In genomic region chr3:59575113-59576001, GRCh38 we compare ENCODE assay signal across 8 cellular contexts.
DNase-seq lines count a peak whose midpoint lies in the region; FAIRE-seq and TF ChIP-seq lines count a peak whose summit lies in the region.

No MANE protein-coding gene starts in this region.

- H3K4me2 ChIP-seq in MM.1S (ENCODE audit: low read depth, low read length): peak overlapping the region; percentile 35; the same call in 1 of the 2 replicates
- H3K4me2 ChIP-seq in trophoblast cell (ENCODE audit: low read length): no peak overlapping the region

- H4K12ac ChIP-seq in trophoblast cell (ENCODE audit: low read depth, low read length): no peak overlapping the region

- peaks cover 19% of the 10 kb centered on the region for H3K27me3 Mint-ChIP-seq in type B pancreatic cell

- H3K14ac ChIP-seq in trophoblast cell (ENCODE audit: low read length): no peak overlapping the region

- no peak overlapping the region for H3K4ac ChIP-seq in trophoblast cell (ENCODE audit: low read depth, low read length)

- TF ChIP-seq CTCF in MM.1S (IDR thresholded peaks at IDR 0.05; ENCODE audit: low read length): peak; percentile 96
- peak; percentile 98 for TF ChIP-seq CTCF in type B pancreatic cell (conservative IDR thresholded peaks at IDR 0.05)

- H2BK5ac ChIP-seq in trophoblast cell (ENCODE audit: low read depth, low read length, poor library complexity): no peak overlapping the region

- no peaks in the 10 kb centered on the region for H4K20me1 ChIP-seq in MM.1S (ENCODE audit: insufficient read depth, low read length)

- H2BK12ac ChIP-seq in trophoblast cell (ENCODE audit: low read length): no peak overlapping the region

- H3K9me3 Mint-ChIP-seq in type B pancreatic cell: no peaks in the 10 kb centered on the region

- H3F3A ChIP-seq in MM.1S (ENCODE audit: insufficient read depth, low read length): no peaks in the 10 kb centered on the region

- FAIRE-seq in H54 (lab: Jason Lieb, UNC): no peak

- no peak overlapping the region for H4K8ac ChIP-seq in trophoblast cell (ENCODE audit: low read depth, low read length)

- no peaks in the 10 kb centered on the region for H3K9me2 ChIP-seq in MM.1S (replicated peaks; ENCODE audit: insufficient read depth, low read length)

- no CpG with 5 or more reads among the region's 11 CpGs for WGBS in trophoblast cell (ENCODE audit: extremely low coverage, insufficient coverage, insufficient read length)

- no peak overlapping the region for H2BK120ac ChIP-seq in trophoblast cell (ENCODE audit: insufficient read depth, low read length, poor library complexity)

- no peaks in the 10 kb centered on the region for H3K27me3 ChIP-seq in MM.1S (replicated peaks; ENCODE audit: insufficient read depth, low read length)
- H3K27me3 ChIP-seq in SJCRH30: no peaks in the 10 kb centered on the region
- no peaks in the 10 kb centered on the region for H3K27me3 ChIP-seq in trophoblast cell (ENCODE audit: insufficient read depth, low read length)

- H3K36me3 ChIP-seq in MM.1S (replicated peaks; ENCODE audit: insufficient read depth, low read length): no peaks in the 10 kb centered on the region
- no peaks in the 10 kb centered on the region for H3K36me3 ChIP-seq in SJCRH30
- H3K36me3 ChIP-seq in trophoblast cell (ENCODE audit: control insufficient read depth in 1 of 2, insufficient read depth in 2 of 2, low read length in 2 of 2): no peaks in the 10 kb centered on the region

- H3K9me3 ChIP-seq in MM.1S (replicated peaks; ENCODE audit: insufficient read depth, low read length) (no peaks in the 10 kb centered on the region), SJCRH30 (replicated peaks) (no peaks in the 10 kb centered on the region), trophoblast cell (ENCODE audit: insufficient read depth, low read depth, low read length) (no peaks in the 10 kb centered on the region)

- H3K27ac ChIP-seq in MM.1S (ENCODE audit: low read length) (no peak overlapping the region), SJCRH30 (no peak overlapping the region), trophoblast cell (ENCODE audit: low read depth, low read length) (no peak overlapping the region)

- H3K4me1 Mint-ChIP-seq in type B pancreatic cell (ENCODE audit: unreplicated experiment): peaks cover under 1% of the 10 kb centered on the region

- H3K79me1 ChIP-seq in trophoblast cell (ENCODE audit: low read length): peaks cover 2% of the 10 kb centered on the region

- no peak for TF ChIP-seq POLR2A in H54 (IDR thresholded peaks at IDR 0.05; ENCODE audit: low read depth, low read length)

- no peak overlapping the region for H3K4me3 Mint-ChIP-seq in type B pancreatic cell

- no peaks in the 10 kb centered on the region for H3K36me3 Mint-ChIP-seq in type B pancreatic cell

- H2AFZ ChIP-seq in MM.1S (ENCODE audit: low read length): peak overlapping the region; percentile 62
- no peak overlapping the region for H2AFZ ChIP-seq in trophoblast cell (ENCODE audit: insufficient read depth, low read length, poor library complexity)

- H3K9ac ChIP-seq in MM.1S (ENCODE audit: low read length) (0 out of 2 replicates have a peak overlapping the region, but pooled peaks have one; percentile 7), trophoblast cell (ENCODE audit: low read length) (no peak overlapping the region)

- peak; percentile 72 for DNase-seq in EH (ENCODE audit: low read depth)
- DNase-seq in H54 (ENCODE audit: insufficient read length, low spot score): peak; percentile 49
- peak; percentile 78 for DNase-seq in MM.1S
- DNase-seq in SJCRH30: peak; percentile 76 to 85
- peak; percentile 77 for DNase-seq in activated gamma-delta T cell treated with anti-CD3 and anti-CD28 coated beads, Interleukin-2, amount 50 U/mL, for 16 hours (ENCODE audit: low read depth)
- DNase-seq in glomerular endothelial cell (ENCODE audit: extremely low read depth, low read depth, low spot score): peak; percentile 20
- DNase-seq in trophoblast cell: peak; percentile 71 to 94
- DNase-seq in type B pancreatic cell (ENCODE audit: extremely low spot score, unreplicated experiment): peak; percentile 87

- H3K4me3 ChIP-seq in MM.1S (ENCODE audit: low read length): no peak overlapping the region
- H3K4me3 ChIP-seq in SJCRH30: no peak overlapping the region
- H3K4me3 ChIP-seq in trophoblast cell (ENCODE audit: low read depth, low read length): no peak overlapping the region

- H2AK5ac ChIP-seq in trophoblast cell (ENCODE audit: low read length): no peak overlapping the region

- no peak overlapping the region for H3K23ac ChIP-seq in trophoblast cell (ENCODE audit: low read length)

- no peak overlapping the region for H3K18ac ChIP-seq in trophoblast cell (ENCODE audit: low read length)

- no peak overlapping the region for H3K27ac Mint-ChIP-seq in type B pancreatic cell

- H3K79me2 ChIP-seq in MM.1S (ENCODE audit: low read length) (no peaks in the 10 kb centered on the region), trophoblast cell (ENCODE audit: control insufficient read depth, insufficient read depth, low read length, poor library complexity) (no peaks in the 10 kb centered on the region)

- H4K91ac ChIP-seq in trophoblast cell (ENCODE audit: low read depth, low read length): no peak overlapping the region

- H3K4me1 ChIP-seq in MM.1S (ENCODE audit: low read length): no peaks in the 10 kb centered on the region
- no peaks in the 10 kb centered on the region for H3K4me1 ChIP-seq in SJCRH30
- peaks cover 0 to 2% of the 10 kb centered on the region in 2 experiments for H3K4me1 ChIP-seq in trophoblast cell (ENCODE audit: control insufficient read depth in 1 of 2, insufficient read depth in 2 of 2, low read length in 2 of 2)

Comparison
In these comparisons a context has a peak if more than half of its experiments do, and no peak if none do; other contexts are left out.
1. DNase-seq: peak in every context shown above with its lines; median percentile 87 in type B pancreatic cell; 82 in trophoblast cell; 80 in SJCRH30; 78 in MM.1S; 77 in activated gamma-delta T cell treated with anti-CD3 and anti-CD28 coated beads, Interleukin-2, amount 50 U/mL, for 16 hours; 72 in EH; 49 in H54; 20 in glomerular endothelial cell.